In genomic region chr7:118053353-118053752, GRCh38 we compare ENCODE assay signal across 15 cellular contexts.
"Had no signal": no experiment of that assay in that cellular context is flagged by ENCODE, and none has a peak within 500 bp of the region (broad histone marks: within the 10 kb centered on the region; RNA-seq: fewer than 3 reads in every experiment).

No MANE protein-coding gene starts in this region.

- H3K9me3 ChIP-seq: heart right ventricle, left lung had no signal

- DNase-seq: activated CD4-positive, alpha-beta memory T cell treated with anti-CD3 and anti-CD28 coated beads, Interleukin-2, amount 10 ng/mL, durations not matched to agents 7 days and 5 days; activated CD8-positive, alpha-beta memory T cell treated with anti-CD3 and anti-CD28 coated beads, Interleukin-2, amount 50 U/mL, for 4 hours; activated naive CD4-positive, alpha-beta T cell treated with anti-CD3 and anti-CD28 coated beads, Interleukin-2, amount 10 ng/mL, durations not matched to agents 7 days and 5 days; caudate nucleus; effector CD4-positive, alpha-beta T cell; heart right ventricle; left lung; mesendoderm; nephron progenitor cell; stimulated activated CD4-positive, alpha-beta T cell treated with anti-CD3 and anti-CD28 coated beads, Interleukin-2, amount 100 ng/mL, for 24 hours; stimulated activated naive CD4-positive, alpha-beta T cell treated with Interleukin-2 at 50 U/mL for 16 hours had no signal

- H3K36me3 Mint-ChIP-seq: activated naive CD4-positive, alpha-beta T cell treated with anti-CD3 and anti-CD28 coated beads, Interleukin-2, amount 10 ng/mL, durations not matched to agents 7 days and 5 days had no signal

- H3K4me1 ChIP-seq: heart right ventricle, left lung had no signal

- H3K4me3 ChIP-seq: coronary artery, heart right ventricle, left lung had no signal

- H3K36me3 ChIP-seq: heart right ventricle, left lung had no signal

- H3K4me1 Mint-ChIP-seq: activated CD4-positive, alpha-beta memory T cell treated with anti-CD3 and anti-CD28 coated beads, Interleukin-2, amount 10 ng/mL, durations not matched to agents 7 days and 5 days; activated naive CD4-positive, alpha-beta T cell treated with anti-CD3 and anti-CD28 coated beads, Interleukin-2, amount 10 ng/mL, durations not matched to agents 7 days and 5 days had no signal

- H3K27ac Mint-ChIP-seq: activated CD4-positive, alpha-beta memory T cell treated with anti-CD3 and anti-CD28 coated beads, Interleukin-2, amount 10 ng/mL, durations not matched to agents 7 days and 5 days; activated naive CD4-positive, alpha-beta T cell treated with anti-CD3 and anti-CD28 coated beads, Interleukin-2, amount 10 ng/mL, durations not matched to agents 7 days and 5 days; activated T-helper 1 cell treated with anti-CD3 and anti-CD28 coated beads, Interleukin-12 subunit alpha, Interleukin-12 subunit beta, Interleukin-2, Interleukin-4 antibody, amounts not matched to agents 30 ng/mL and 10 ng/mL and 1 ng/mL, durations not matched to agents 14 hours and 24 hours and 36 hours; nephron progenitor cell had no signal

- H3K4me3 Mint-ChIP-seq: activated CD4-positive, alpha-beta memory T cell treated with anti-CD3 and anti-CD28 coated beads, Interleukin-2, amount 10 ng/mL, durations not matched to agents 7 days and 5 days; activated naive CD4-positive, alpha-beta T cell treated with anti-CD3 and anti-CD28 coated beads, Interleukin-2, amount 10 ng/mL, durations not matched to agents 7 days and 5 days; activated T-helper 1 cell treated with anti-CD3 and anti-CD28 coated beads, Interleukin-12 subunit alpha, Interleukin-12 subunit beta, Interleukin-2, Interleukin-4 antibody, amounts not matched to agents 30 ng/mL and 10 ng/mL and 1 ng/mL, durations not matched to agents 14 hours and 24 hours and 36 hours; nephron progenitor cell had no signal

- H3K27me3 ChIP-seq: heart right ventricle, left lung had no signal

- H3K27me3 Mint-ChIP-seq: activated CD4-positive, alpha-beta memory T cell treated with anti-CD3 and anti-CD28 coated beads, Interleukin-2, amount 10 ng/mL, durations not matched to agents 7 days and 5 days; activated naive CD4-positive, alpha-beta T cell treated with anti-CD3 and anti-CD28 coated beads, Interleukin-2, amount 10 ng/mL, durations not matched to agents 7 days and 5 days had no signal

- H3K27ac ChIP-seq: coronary artery, heart right ventricle, left lung, VCaP had no signal

- ATAC-seq: heart right ventricle, left lung, sciatic nerve had no signal

- H3K9me3 Mint-ChIP-seq: activated CD4-positive, alpha-beta memory T cell treated with anti-CD3 and anti-CD28 coated beads, Interleukin-2, amount 10 ng/mL, durations not matched to agents 7 days and 5 days; activated naive CD4-positive, alpha-beta T cell treated with anti-CD3 and anti-CD28 coated beads, Interleukin-2, amount 10 ng/mL, durations not matched to agents 7 days and 5 days; activated T-helper 1 cell treated with anti-CD3 and anti-CD28 coated beads, Interleukin-12 subunit alpha, Interleukin-12 subunit beta, Interleukin-2, Interleukin-4 antibody, amounts not matched to agents 30 ng/mL and 10 ng/mL and 1 ng/mL, durations not matched to agents 14 hours and 24 hours and 36 hours; nephron progenitor cell had no signal
